Comparison of ENCODE assay signal across 26 cellular contexts in genomic region chr7:91326516-91327209, GRCh38.
A peak's percentile ranks its signal among the peaks of the same experiment; 100 is the strongest.
DNase-seq lines count a peak whose midpoint lies in the region; ATAC-seq, FAIRE-seq and TF ChIP-seq lines count a peak whose summit lies in the region.
"Had no signal": no experiment of that assay in that cellular context is flagged by ENCODE, and none has a peak within 500 bp of the region (broad histone marks: within the 10 kb centered on the region; RNA-seq: fewer than 3 reads in every experiment).

No MANE protein-coding gene starts in this region.

- H2AFZ ChIP-seq in K562 (ENCODE audit: low read depth, low read length): peak overlapping the region; percentile 49
- no peak overlapping the region for H2AFZ ChIP-seq in neural progenitor cell (replicated peaks)
- H2AFZ ChIP-seq: PC-9 had no signal

- H3K27me3 ChIP-seq in HL-60 (ENCODE audit: insufficient read depth, poor library complexity, severe bottlenecking) (no peaks in the 10 kb centered on the region), K562 (ENCODE audit: control insufficient read depth in 2 of 2, insufficient read depth in 2 of 2, low read length in 2 of 2) (no peaks in the 10 kb centered on the region), muscle layer of duodenum (ENCODE audit: low read depth, low read length) (no peaks in the 10 kb centered on the region), WERI-Rb-1 (ENCODE audit: insufficient read depth, low read depth, severe bottlenecking) (no peaks in the 10 kb centered on the region), neural progenitor cell (no peaks in the 10 kb centered on the region)
- H3K27me3 ChIP-seq: adrenal gland, breast epithelium, pancreas, SJCRH30 had no signal

- 28% methylated on average over 9 of the region's 9 CpGs for WGBS in K562 (ENCODE audit: insufficient coverage, low coverage, missing lambda C conversion rate)

- H3K4me2 ChIP-seq in K562 (ENCODE audit: insufficient read depth, low read length): no peak overlapping the region
- no peak overlapping the region for H3K4me2 ChIP-seq in neural progenitor cell
- H3K4me2 ChIP-seq: PC-9 had no signal

- no TSS peak for BruUV-seq in K562 (replicated peaks; lab: Mats Ljungman, UMichigan)

- H3K9me3 Mint-ChIP-seq in CD14-positive monocyte (peaks cover 0 to 2% (median 0%) of the 10 kb centered on the region in 7 donors), neural progenitor cell (no peaks in the 10 kb centered on the region)
- H3K9me3 Mint-ChIP-seq: activated CD8-positive, alpha-beta T cell treated with anti-CD3 and anti-CD28 coated beads for 36 hours; naive thymus-derived CD8-positive, alpha-beta T cell; WTC11 had no signal

- H3K79me2 ChIP-seq in K562 (ENCODE audit: control insufficient read depth, insufficient read depth, low read length) (no peaks in the 10 kb centered on the region), neural progenitor cell (ENCODE audit: low read depth) (no peaks in the 10 kb centered on the region)

- H3K4me3 ChIP-seq in HL-60 (replicated peaks; ENCODE audit: insufficient read depth, low read length) (no peak overlapping the region), K562 (no peak overlapping the region), muscle layer of duodenum (ENCODE audit: low read depth in 1 of 2, low read length in 2 of 2) (no peak overlapping the region), WERI-Rb-1 (ENCODE audit: low read depth, low read length) (no peak overlapping the region), neural progenitor cell (no peak overlapping the region)
- H3K4me3 ChIP-seq: adrenal gland, breast epithelium, coronary artery, HAP-1, pancreas, PC-9, SJCRH30 had no signal

- no peaks in the 10 kb centered on the region for H3F3A ChIP-seq in neural progenitor cell (ENCODE audit: low read depth)

- TF ChIP-seq POLR2A in K562 (conservative IDR thresholded peaks at IDR 0.05): no peak

- in situ Hi-C loops in K562 (cut with MboI): no loop called here

- H3K9ac ChIP-seq in K562 (ENCODE audit: insufficient read depth in 1 of 2, low read depth in 2 of 2, low read length in 2 of 2) (no peak overlapping the region), neural progenitor cell (no peak overlapping the region)

- ATAC-seq in K562: peak; percentile 15; the same call in 1 of the 3 replicates
- ATAC-seq: activated CD8-positive, alpha-beta T cell treated with anti-CD3 and anti-CD28 coated beads for 36 hours; naive thymus-derived CD8-positive, alpha-beta T cell; T-helper 17 cell; WTC11 had no signal

- H3K4me3 Mint-ChIP-seq in CD14-positive monocyte (peak overlapping the region in 1 of 2 donors; percentile 71), neural progenitor cell (no peak overlapping the region)
- H3K4me3 Mint-ChIP-seq: activated CD8-positive, alpha-beta T cell treated with anti-CD3 and anti-CD28 coated beads for 36 hours; CD8-positive, alpha-beta memory T cell; naive thymus-derived CD8-positive, alpha-beta T cell; T-helper 17 cell; WTC11 had no signal

- CTCF ChIA-PET in K562 (lab: Yijun Ruan, JAX; ENCODE audit: low intra/inter-chr PET ratio): no interaction called here

- DNase-seq in CD14-positive monocyte (ENCODE audit: low spot score): no peak
- no peak for DNase-seq in HL-60 (ENCODE audit: low read depth in 1 of 2, low spot score in 1 of 2)
- no peak for DNase-seq in K562 (ENCODE audit: extremely low read depth in 1 of 4, low spot score in 3 of 4)
- no peak for DNase-seq in WERI-Rb-1
- DNase-seq in GM19238 (ENCODE audit: insufficient read length, low spot score): no peak
- DNase-seq in GM10266 (ENCODE audit: extremely low spot score): no peak
- DNase-seq in neural progenitor cell (ENCODE audit: low spot score): no peak
- DNase-seq: activated CD8-positive, alpha-beta T cell treated with anti-CD3 and anti-CD28 coated beads for 36 hours; activated gamma-delta T cell treated with Interleukin-2 at 50 U/mL for 16 hours; adrenal gland; CD8-positive, alpha-beta memory T cell; naive thymus-derived CD8-positive, alpha-beta T cell; NCI-H1417 treated with DMSO at 0.1 percent for 48 hours; NCI-H2171; NCI-H526; pancreas; PC-9; SJCRH30; stimulated activated CD4-positive, alpha-beta T cell treated with anti-CD3 and anti-CD28 coated beads, Interleukin-2, amount 100 ng/mL, for 24 hours; stimulated activated naive CD4-positive, alpha-beta T cell treated with Interleukin-2 at 50 U/mL for 16 hours; T-helper 17 cell had no signal

- POLR2A ChIA-PET in K562 (lab: Yijun Ruan, JAX): no interaction called here

- H3K27ac ChIP-seq in HL-60 (replicated peaks): peak overlapping the region; percentile 14; the same call in 1 of the 2 replicates
- H3K27ac ChIP-seq in K562 (ENCODE audit: extremely low read depth, low read depth, low read length): no peak overlapping the region
- H3K27ac ChIP-seq in muscle layer of duodenum (ENCODE audit: low read length): peak overlapping the region; percentile 26
- H3K27ac ChIP-seq in WERI-Rb-1: no peak overlapping the region
- no peak overlapping the region for H3K27ac ChIP-seq in neural progenitor cell
- H3K27ac ChIP-seq: coronary artery, pancreas, PC-9, SJCRH30 had no signal

- intact Hi-C loops in CD14-positive monocyte (cut with micrococcal nuclease): loop anchor here in 1 of 2 donors (10.0 kb wide), 1 partner anchor 62 kb away; the partner anchor contains the start of gene FZD1
- intact Hi-C loops in K562 (cut with micrococcal nuclease): no loop called here

- H3K4me1 Mint-ChIP-seq in CD14-positive monocyte (peaks cover 49% of the 10 kb centered on the region), neural progenitor cell (peaks cover 10% of the 10 kb centered on the region)
- H3K4me1 Mint-ChIP-seq: CD8-positive, alpha-beta memory T cell; T-helper 17 cell had no signal

- H4K20me1 ChIP-seq in K562 (replicated peaks; ENCODE audit: control insufficient read depth, insufficient read depth, low read length): no peaks in the 10 kb centered on the region
- H4K20me1 ChIP-seq in neural progenitor cell (ENCODE audit: low read depth): no peaks in the 10 kb centered on the region

- H3K36me3 ChIP-seq in K562 (ENCODE audit: control insufficient read depth, insufficient read depth, low read length) (no peaks in the 10 kb centered on the region), muscle layer of duodenum (ENCODE audit: control insufficient read depth in 1 of 2, insufficient read depth in 2 of 2, low read length in 2 of 2) (no peaks in the 10 kb centered on the region), WERI-Rb-1 (no peaks in the 10 kb centered on the region), neural progenitor cell (no peaks in the 10 kb centered on the region)
- H3K36me3 ChIP-seq: adrenal gland, breast epithelium, HAP-1, pancreas, SJCRH30 had no signal

- TF ChIP-seq EP300 in K562 (IDR thresholded peaks at IDR 0.05; ENCODE audit: low read length): no peak

- TF ChIP-seq RAD21 in K562 (CRISPR knock-in tag; conservative IDR thresholded peaks at IDR 0.05 in 1 of 2, IDR thresholded peaks at IDR 0.05 in 1 of 2): no peak

- peaks cover 0 to 4% of the 10 kb centered on the region in 2 donors for H3K36me3 Mint-ChIP-seq in CD14-positive monocyte
- H3K36me3 Mint-ChIP-seq in neural progenitor cell: no peaks in the 10 kb centered on the region
- H3K36me3 Mint-ChIP-seq: CD8-positive, alpha-beta memory T cell; naive thymus-derived CD8-positive, alpha-beta T cell; WTC11 had no signal

- H3K9me3 ChIP-seq in K562 (replicated peaks; ENCODE audit: control insufficient read depth, insufficient read depth, low read depth, low read length): no peaks in the 10 kb centered on the region
- no peaks in the 10 kb centered on the region for H3K9me3 ChIP-seq in muscle layer of duodenum (ENCODE audit: control insufficient read depth in 1 of 2, low read length in 2 of 2)
- H3K9me3 ChIP-seq in WERI-Rb-1 (ENCODE audit: severe bottlenecking): no peaks in the 10 kb centered on the region
- no peaks in the 10 kb centered on the region for H3K9me3 ChIP-seq in neural progenitor cell (ENCODE audit: low read depth)
- H3K9me3 ChIP-seq: adrenal gland, breast epithelium, HAP-1, pancreas, SJCRH30 had no signal

- H3K27ac Mint-ChIP-seq in CD14-positive monocyte: peak overlapping the region in 6 of 7 donors; percentile 83 to 93 (median 90)
- H3K27ac Mint-ChIP-seq in neural progenitor cell: no peak overlapping the region
- H3K27ac Mint-ChIP-seq: activated CD8-positive, alpha-beta T cell treated with anti-CD3 and anti-CD28 coated beads for 36 hours; CD8-positive, alpha-beta memory T cell; naive thymus-derived CD8-positive, alpha-beta T cell; T-helper 17 cell; WTC11 had no signal

- H3K27me3 Mint-ChIP-seq in CD14-positive monocyte (ENCODE audit: low read depth in 3 of 3) (no peaks in the 10 kb centered on the region), neural progenitor cell (ENCODE audit: insufficient read depth, low read depth) (peaks cover 3% of the 10 kb centered on the region)
- H3K27me3 Mint-ChIP-seq: CD8-positive, alpha-beta memory T cell; T-helper 17 cell had no signal

- TF ChIP-seq CTCF in CD14-positive monocyte (IDR thresholded peaks at IDR 0.05) (no peak), HL-60 (IDR thresholded peaks at IDR 0.05; ENCODE audit: insufficient read depth, low read length) (no peak), K562 (IDR thresholded peaks at IDR 0.05 in 2 of 3, conservative IDR thresholded peaks at IDR 0.05 in 1 of 3; ENCODE audit: insufficient read depth in 2 of 3, low read depth in 1 of 3, low read length in 3 of 3) (no peak), WERI-Rb-1 (IDR thresholded peaks at IDR 0.05; ENCODE audit: low read depth, low read length) (no peak), GM10266 (IDR thresholded peaks at IDR 0.05; ENCODE audit: control insufficient read depth, insufficient read depth, low read depth, missing control alignments) (no peak), neural progenitor cell (IDR thresholded peaks at IDR 0.05) (no peak)

- no peak for FAIRE-seq in K562 (lab: Jason Lieb, UNC)
- FAIRE-seq: pancreas had no signal

- peaks cover 0 to 4% of the 10 kb centered on the region in 2 experiments; a peak in 2 of 5 replicates for H3K4me1 ChIP-seq in K562 (replicated peaks in 1 of 2; ENCODE audit: control insufficient read depth in 2 of 2, insufficient read depth in 2 of 2, low read length in 2 of 2)
- H3K4me1 ChIP-seq in muscle layer of duodenum (ENCODE audit: control insufficient read depth in 1 of 2, insufficient read depth in 2 of 2, low read length in 2 of 2): no peaks in the 10 kb centered on the region
- peaks cover 6% of the 10 kb centered on the region for H3K4me1 ChIP-seq in neural progenitor cell
- H3K4me1 ChIP-seq: breast epithelium, pancreas, SJCRH30 had no signal

- no peaks in the 10 kb centered on the region for H3K9me1 ChIP-seq in K562 (ENCODE audit: control insufficient read depth, insufficient read depth, low read length)

TF ChIP-seq in K562, 482 proteins besides CTCF, POLR2A, EP300 and RAD21 (continues in another document):
- no peak for TF ChIP-seq BMI1 (IDR thresholded peaks at IDR 0.05; ENCODE audit: low read length)
- TF ChIP-seq LARP7 (IDR thresholded peaks at IDR 0.05): no peak

Comparison
In these comparisons a context has a peak if more than half of its experiments do, and no peak if none do; other contexts are left out.
1. H3K27ac ChIP-seq: peak in HL-60 (single experiment) and muscle layer of duodenum (single experiment); none in K562 (single experiment), WERI-Rb-1 (single experiment) and neural progenitor cell (single experiment).